8 cellular contexts compared by ENCODE assay signal in the genomic region with DNA sequence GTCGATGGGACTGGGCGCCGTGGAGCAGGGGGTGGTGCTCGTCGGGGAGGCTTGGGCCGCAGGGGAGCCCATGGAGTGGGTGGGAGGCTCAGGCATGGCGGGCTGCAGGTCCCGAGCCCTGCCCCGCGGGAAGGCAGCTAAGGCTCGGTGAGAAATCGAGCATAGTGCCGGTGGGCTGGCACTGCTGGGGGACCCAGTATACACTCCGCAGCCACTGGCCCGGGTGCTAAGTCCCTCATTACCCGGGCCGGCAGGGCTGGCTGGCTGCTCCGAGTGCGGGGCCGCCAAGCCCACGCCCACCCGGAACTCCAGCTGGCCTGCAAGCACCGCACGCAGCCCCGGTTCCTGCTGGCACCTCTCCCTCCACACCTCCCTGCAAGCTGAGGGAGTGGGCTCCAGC. TPM values are rescaled to one million over a fixed set of nuclear protein-coding genes. Genes with fewer than 3 reads are reported as not detected.
"Had no signal": no experiment of that assay in that cellular context is flagged by ENCODE, and none has a peak within 500 bp of the region (broad histone marks: within the 10 kb centered on the region; RNA-seq: fewer than 3 reads in every experiment).

No MANE protein-coding gene starts in this region.

RNA-seq across cellular contexts. Expression of a gene that starts 40.6 kb away (rescaled TPM):
- total RNA-seq: activated B cell treated with CpG ODN at 0.5 μM for 24 hours; activated CD4-positive, alpha-beta memory T cell treated with anti-CD3 and anti-CD28 coated beads for 36 hours; activated CD4-positive, alpha-beta T cell treated with anti-CD3 and anti-CD28 coated beads, Interleukin-2, amount 10 ng/mL, durations not matched to agents 24 days and 14 days; activated CD8-positive, alpha-beta memory T cell treated with anti-CD3 and anti-CD28 coated beads for 36 hours; activated CD8-positive, alpha-beta T cell treated with anti-CD3 and anti-CD28 coated beads for 36 hours; activated naive CD8-positive, alpha-beta T cell treated with anti-CD3 and anti-CD28 coated beads, Interleukin-2, amount 10 ng/mL, durations not matched to agents 7 days and 5 days; activated T-helper 2 cell treated with anti-CD3 and anti-CD28 coated beads, Interferon-gamma antibody, Interleukin-2, Interleukin-4, amounts not matched to agents 10 μg/mL and 5 μg/mL and 100 μg/mL, durations not matched to agents 14 hours and 24 hours and 36 hours; bronchial epithelial cell had no signal
